In genomic region chr4:7993671-7994070, GRCh38 we compare ENCODE assay signal across 1 cellular context.
TF ChIP-seq lines count a peak whose summit lies in the region.

No MANE protein-coding gene starts in this region.

TF ChIP-seq in H1, 55 proteins besides CTCF, POLR2A, EP300 and RAD21 (continued from another document):
- TF ChIP-seq RFX5 (IDR thresholded peaks at IDR 0.05; ENCODE audit: borderline replicate concordance, low read depth, low read length) (no peak), HDAC2 (IDR thresholded peaks at IDR 0.05; ENCODE audit: borderline replicate concordance in 1 of 2, low read depth in 2 of 2, low read length in 2 of 2) (no peak), ASH2L (IDR thresholded peaks at IDR 0.05; ENCODE audit: low read length) (no peak), TBP (IDR thresholded peaks at IDR 0.05; ENCODE audit: low read depth, low read length) (no peak), NRF1 (IDR thresholded peaks at IDR 0.05; ENCODE audit: low read depth, low read length) (no peak), USF2 (IDR thresholded peaks at IDR 0.05; ENCODE audit: low read length) (no peak), CBX8 (IDR thresholded peaks at IDR 0.05; ENCODE audit: borderline replicate concordance, low read depth, low read length) (no peak), CTBP2 (IDR thresholded peaks at IDR 0.05; ENCODE audit: borderline replicate concordance, insufficient read depth, insufficient read length, low read length) (no peak), EGR1 (IDR thresholded peaks at IDR 0.05; ENCODE audit: borderline replicate concordance, low read depth, low read length) (no peak), RNF2 (IDR thresholded peaks at IDR 0.05; ENCODE audit: borderline replicate concordance, low read depth, low read length, missing control alignments, poor library complexity, severe bottlenecking) (no peak)
